ENCODE assay signal across 10 cellular contexts in genomic region chr1:244409648-244410164, GRCh38. TPM values are rescaled to one million over a fixed set of nuclear protein-coding genes. Genes with fewer than 3 reads are reported as not detected.
DNase-seq lines count a peak whose midpoint lies in the region; ATAC-seq, FAIRE-seq and TF ChIP-seq lines count a peak whose summit lies in the region.
"Had no signal": no experiment of that assay in that cellular context is flagged by ENCODE, and none has a peak within 500 bp of the region (broad histone marks: within the 10 kb centered on the region; RNA-seq: fewer than 3 reads in every experiment).

No MANE protein-coding gene starts in this region.

- H3K27ac ChIP-seq in MM.1S (ENCODE audit: low read length) = peak overlapping the region; percentile 4; the same call in 1 of the 2 replicates

- no peak overlapping the region for H2AFZ ChIP-seq in MM.1S (ENCODE audit: low read length)

- peaks cover 42% of the 10 kb centered on the region for H3F3A ChIP-seq in MM.1S (ENCODE audit: insufficient read depth, low read length)

- H3K27me3 ChIP-seq in MM.1S (replicated peaks; ENCODE audit: insufficient read depth, low read length) = no peaks in the 10 kb centered on the region

- peak; percentile 70 for FAIRE-seq in GM12892 (lab: Jason Lieb, UNC)

- no peak overlapping the region for H3K9ac ChIP-seq in MM.1S (ENCODE audit: low read length)

- H3K4me1 ChIP-seq in MM.1S (ENCODE audit: low read length) = peaks cover 41% of the 10 kb centered on the region

- no peaks in the 10 kb centered on the region for H3K79me2 ChIP-seq in MM.1S (ENCODE audit: low read length)

- H3K4me3 ChIP-seq in MM.1S (ENCODE audit: low read length) = no peak overlapping the region

- no peaks in the 10 kb centered on the region; the same call in 1 of the 2 replicates for H3K36me3 ChIP-seq in MM.1S (replicated peaks; ENCODE audit: insufficient read depth, low read length)

- H3K9me2 ChIP-seq in MM.1S (replicated peaks; ENCODE audit: insufficient read depth, low read length) = no peaks in the 10 kb centered on the region

- H3K9me3 ChIP-seq in MM.1S (replicated peaks; ENCODE audit: insufficient read depth, low read length) = no peaks in the 10 kb centered on the region

- no peaks in the 10 kb centered on the region for H4K20me1 ChIP-seq in MM.1S (ENCODE audit: insufficient read depth, low read length)

- DNase-seq in GM12892 (ENCODE audit: insufficient read length) = no peak
- DNase-seq in MM.1S = no peak
- DNase-seq in activated naive CD4-positive, alpha-beta T cell treated with Interleukin-2 at 50 U/mL for 16 hours = no peak
- DNase-seq in Ammon's horn (ENCODE audit: low spot score) = no peak
- no peak for DNase-seq in pons (ENCODE audit: low spot score)
- DNase-seq: C1 segment of cervical spinal cord, left colon had no signal

- no peak for TF ChIP-seq CTCF in MM.1S (IDR thresholded peaks at IDR 0.05; ENCODE audit: low read length)

- H3K4me2 ChIP-seq in MM.1S (ENCODE audit: low read depth, low read length) = peak overlapping the region; percentile 37

- ATAC-seq in GM19438 (IDR thresholded peaks at IDR 0.05; ENCODE audit: low read depth, unreplicated experiment) = peak; percentile 88
- ATAC-seq in HG02884 (IDR thresholded peaks at IDR 0.05; ENCODE audit: unreplicated experiment) = peak; percentile 67
- ATAC-seq in GM19035 (IDR thresholded peaks at IDR 0.05; ENCODE audit: unreplicated experiment) = no peak
- ATAC-seq: left colon had no signal

- TF ChIP-seq POLR2A in GM12892 (IDR thresholded peaks at IDR 0.05; ENCODE audit: low read depth, low read length) = no peak

RNA-seq across cellular contexts. Expression of gene ADSS2, which starts 42.0 kb away (rescaled TPM):
- 40.1 TPM for polyA plus RNA-seq in GM12892 (2012; ENCODE audit: missing spikeins)

RNA-seq across cellular contexts. Expression of gene CATSPERE, which starts 51.4 kb away (rescaled TPM):
- polyA plus RNA-seq in GM12892 (2012; ENCODE audit: missing spikeins) = not detected
